ENCODE assay signal across 19 cellular contexts in genomic region chr11:92384316-92384715, GRCh38.
DNase-seq lines count a peak whose midpoint lies in the region; ATAC-seq and TF ChIP-seq lines count a peak whose summit lies in the region.
"Had no signal": no experiment of that assay in that cellular context is flagged by ENCODE, and none has a peak within 500 bp of the region (broad histone marks: within the 10 kb centered on the region; RNA-seq: fewer than 3 reads in every experiment).

No MANE protein-coding gene starts in this region.

- peaks cover 0 to 3% (median 0%) of the 10 kb centered on the region in 5 experiments for H3K9me3 Mint-ChIP-seq in brain
- peaks cover 4% of the 10 kb centered on the region for H3K9me3 Mint-ChIP-seq in glutamatergic neuron (ENCODE audit: unreplicated experiment)

- DNase-seq in HS-5 (ENCODE audit: low read depth) (peak; percentile 57), glutamatergic neuron (no peak), NCI-H510A treated with DMSO at 0.1 percent for 48 hours (lab: John Stamatoyannopoulos, UW) (no peak), NCI-H446 treated with DMSO at 0.1 percent for 48 hours (lab: John Stamatoyannopoulos, UW) (no peak), left lobe of liver (ENCODE audit: low spot score) (no peak)
- DNase-seq: activated CD4-positive, alpha-beta T cell treated with anti-CD3 and anti-CD28 coated beads, Interleukin-2, amount 50 U/mL, for 4 hours; activated naive CD4-positive, alpha-beta T cell treated with anti-CD3 and anti-CD28 coated beads, Interleukin-2, amount 50 U/mL, for 16 hours; activated T-cell treated with anti-CD3 and anti-CD28 coated beads, Interleukin-2, amount 50 U/mL, for 1 hour; kidney glomerular epithelial cell; MM.1S; NCI-H187 treated with DMSO at 0.1 percent for 48 hours; NCI-H526; Peyer's patch; trophoblast cell had no signal

- peak overlapping the region; percentile 15 for H3K9ac ChIP-seq in skeletal muscle satellite cell (ENCODE audit: low read depth, low read length)
- H3K9ac ChIP-seq: parathyroid adenoma had no signal

- H3K36me3 Mint-ChIP-seq in brain: no peaks in the 10 kb centered on the region
- no peaks in the 10 kb centered on the region for H3K36me3 Mint-ChIP-seq in glutamatergic neuron (ENCODE audit: unreplicated experiment)
- H3K36me3 Mint-ChIP-seq: stimulated activated memory B cell treated with anti-CD40 and anti-IgM and Interleukin-4, amounts not matched to agents 10 μg/mL and 1 μg/mL and 100 μg/mL, for 72 hours had no signal

- no peaks in the 10 kb centered on the region for H3K9me3 ChIP-seq in skeletal muscle satellite cell (replicated peaks; ENCODE audit: low read length)
- H3K9me3 ChIP-seq: Peyer's patch had no signal

- TF ChIP-seq CTCF in brain (conservative IDR thresholded peaks at IDR 0.05) (no peak), glutamatergic neuron (IDR thresholded peaks at IDR 0.05; ENCODE audit: partially characterized antibody, unreplicated experiment) (no peak)

- no peak overlapping the region for H3K4me3 ChIP-seq in skeletal muscle satellite cell (ENCODE audit: low read length)
- H3K4me3 ChIP-seq: Peyer's patch had no signal

- no peaks in the 10 kb centered on the region for H3K36me3 ChIP-seq in skeletal muscle satellite cell (ENCODE audit: insufficient read depth, low read length)
- H3K36me3 ChIP-seq: Peyer's patch had no signal

- H3K4me3 Mint-ChIP-seq in brain (peak overlapping the region in 4 of 5 experiments; percentile 31 to 63 (median 42)), glutamatergic neuron (ENCODE audit: unreplicated experiment) (no peak overlapping the region)
- H3K4me3 Mint-ChIP-seq: stimulated activated memory B cell treated with anti-CD40 and anti-IgM and Interleukin-4, amounts not matched to agents 10 μg/mL and 1 μg/mL and 100 μg/mL, for 72 hours had no signal

- H3K27ac Mint-ChIP-seq in brain (peak overlapping the region in 4 of 5 experiments; percentile 37 to 86 (median 72)), glutamatergic neuron (ENCODE audit: unreplicated experiment) (peak overlapping the region; percentile 50)
- H3K27ac Mint-ChIP-seq: stimulated activated memory B cell treated with anti-CD40 and anti-IgM and Interleukin-4, amounts not matched to agents 10 μg/mL and 1 μg/mL and 100 μg/mL, for 72 hours had no signal

- H3K27me3 Mint-ChIP-seq in brain (peaks cover 3% of the 10 kb centered on the region), glutamatergic neuron (ENCODE audit: unreplicated experiment) (peaks cover 2% of the 10 kb centered on the region)
- H3K27me3 Mint-ChIP-seq: stimulated activated memory B cell treated with anti-CD40 and anti-IgM and Interleukin-4, amounts not matched to agents 10 μg/mL and 1 μg/mL and 100 μg/mL, for 72 hours had no signal

- H3K4me2 ChIP-seq in skeletal muscle satellite cell (ENCODE audit: low read length): peak overlapping the region; percentile 58

- no peak for ATAC-seq in GM21737 (IDR thresholded peaks at IDR 0.05; ENCODE audit: unreplicated experiment)
- no peak for ATAC-seq in left lobe of liver
- ATAC-seq: stimulated activated memory B cell treated with anti-CD40 and anti-IgM and Interleukin-4, amounts not matched to agents 10 μg/mL and 1 μg/mL and 100 μg/mL, for 72 hours had no signal

- H3K4me1 Mint-ChIP-seq in brain (peaks cover 87% of the 10 kb centered on the region), glutamatergic neuron (ENCODE audit: low read depth, unreplicated experiment) (peaks cover 39% of the 10 kb centered on the region)
- H3K4me1 Mint-ChIP-seq: stimulated activated memory B cell treated with anti-CD40 and anti-IgM and Interleukin-4, amounts not matched to agents 10 μg/mL and 1 μg/mL and 100 μg/mL, for 72 hours had no signal

- H3K27me3 ChIP-seq in skeletal muscle satellite cell (ENCODE audit: control insufficient read depth, insufficient read depth, low read length): no peaks in the 10 kb centered on the region
- H3K27me3 ChIP-seq: Peyer's patch had no signal

- H3K4me1 ChIP-seq in skeletal muscle satellite cell (ENCODE audit: control insufficient read depth, insufficient read depth, low read length): peaks cover 39% of the 10 kb centered on the region
- H3K4me1 ChIP-seq: parathyroid adenoma, Peyer's patch had no signal
